ENCODE assay signal across 12 cellular contexts in genomic region chr10:113957013-113957412, GRCh38.
A peak's percentile ranks its signal among the peaks of the same experiment; 100 is the strongest.
DNase-seq lines count a peak whose midpoint lies in the region; ATAC-seq and TF ChIP-seq lines count a peak whose summit lies in the region.
"Had no signal": no experiment of that assay in that cellular context is flagged by ENCODE, and none has a peak within 500 bp of the region (broad histone marks: within the 10 kb centered on the region; RNA-seq: fewer than 3 reads in every experiment).

No MANE protein-coding gene starts in this region.

- CTCF ChIA-PET in PC-3 (lab: Charles Lee): no interaction called here

- no TSS peak for BruUV-seq in PC-3 (replicated peaks; lab: Mats Ljungman, UMichigan)

- TF ChIP-seq CTCF in PC-3 (conservative IDR thresholded peaks at IDR 0.05; ENCODE audit: low read depth, low read length) (no peak), esophagus muscularis mucosa (IDR thresholded peaks at IDR 0.05) (no peak)

- no peak overlapping the region for H3K4me2 ChIP-seq in PC-3 (ENCODE audit: low read length)

- H3K4me3 ChIP-seq in PC-3 (ENCODE audit: low read length) (no peak overlapping the region), esophagus muscularis mucosa (no peak overlapping the region)
- no peak overlapping the region for H3K4me3 ChIP-seq in effector memory CD4-positive, alpha-beta T cell (ENCODE audit: insufficient read depth, low read depth, low read length, poor library complexity, severe bottlenecking)
- H3K4me3 ChIP-seq: heart left ventricle had no signal

- no peak overlapping the region for H2AFZ ChIP-seq in PC-3 (ENCODE audit: low read length)

- no peaks in the 10 kb centered on the region for H3K9me3 ChIP-seq in PC-3 (ENCODE audit: low read length)
- H3K9me3 ChIP-seq in esophagus muscularis mucosa: peaks cover 0 to 8% (median 0%) of the 10 kb centered on the region in 4 donors
- no peaks in the 10 kb centered on the region for H3K9me3 ChIP-seq in effector memory CD4-positive, alpha-beta T cell (ENCODE audit: control insufficient read depth, low read length)

- ATAC-seq in PC-3: no peak
- no peak for ATAC-seq in GM19328 (IDR thresholded peaks at IDR 0.05; ENCODE audit: unreplicated experiment)
- ATAC-seq: activated CD4-positive, CD25-positive, alpha-beta regulatory T cell treated with anti-CD3 and anti-CD28 coated beads, Interleukin-2, amount 50 U/mL, for 24 hours; heart left ventricle had no signal

- H3K36me3 ChIP-seq in PC-3 (ENCODE audit: low read depth, low read length): no peaks in the 10 kb centered on the region
- no peaks in the 10 kb centered on the region for H3K36me3 ChIP-seq in esophagus muscularis mucosa
- H3K36me3 ChIP-seq in effector memory CD4-positive, alpha-beta T cell (ENCODE audit: control insufficient read depth, insufficient read depth, low read length): no peaks in the 10 kb centered on the region
- H3K36me3 ChIP-seq: heart left ventricle had no signal

- no peaks in the 10 kb centered on the region for H3F3A ChIP-seq in PC-3 (ENCODE audit: low read length, unreplicated experiment)

- POLR2A ChIA-PET in PC-3 (lab: Charles Lee; ENCODE audit: unreplicated experiment): no interaction called here

- no peaks in the 10 kb centered on the region for H3K79me2 ChIP-seq in PC-3 (ENCODE audit: low read length)

- H3K27ac ChIP-seq in PC-3 (ENCODE audit: low read length) (no peak overlapping the region), esophagus muscularis mucosa (replicated peaks in 1 of 4) (peak overlapping the region; percentile 77 to 81 (median 80))
- no peak overlapping the region for H3K27ac ChIP-seq in effector memory CD4-positive, alpha-beta T cell (ENCODE audit: insufficient read depth, low read length, poor library complexity, severe bottlenecking)

- no peaks in the 10 kb centered on the region for H4K20me1 ChIP-seq in PC-3 (ENCODE audit: low read length)

- WGBS in esophagus muscularis mucosa: 35% methylated on average over 5 of the region's 5 CpGs

- H3K27me3 ChIP-seq in PC-3 (ENCODE audit: low read length): no peaks in the 10 kb centered on the region
- no peaks in the 10 kb centered on the region for H3K27me3 ChIP-seq in esophagus muscularis mucosa
- no peaks in the 10 kb centered on the region for H3K27me3 ChIP-seq in effector memory CD4-positive, alpha-beta T cell (replicated peaks; ENCODE audit: control insufficient read depth, insufficient read depth, low read length, poor library complexity, severe bottlenecking)
- H3K27me3 ChIP-seq: heart left ventricle had no signal

- peak; percentile 38 for DNase-seq in AG08396 (ENCODE audit: low spot score)
- DNase-seq in PC-3: peak; percentile 62
- no peak for DNase-seq in esophagus muscularis mucosa (ENCODE audit: extremely low spot score)
- peak; percentile 68 for DNase-seq in myocyte (ENCODE audit: low read depth)
- DNase-seq in SIG-M5 (lab: John Stamatoyannopoulos, UW): no peak
- DNase-seq in UCSD-AML1 (lab: John Stamatoyannopoulos, UW; ENCODE audit: unreplicated experiment): no peak
- no peak for DNase-seq in effector memory CD4-positive, alpha-beta T cell
- DNase-seq: COR-L47, heart left ventricle, NCI-H187 treated with DMSO at 0.1 percent for 48 hours had no signal

- peaks cover 37% of the 10 kb centered on the region for H3K4me1 ChIP-seq in PC-3 (ENCODE audit: insufficient read depth, low read length)
- peaks cover 12 to 66% (median 54%) of the 10 kb centered on the region in 4 donors for H3K4me1 ChIP-seq in esophagus muscularis mucosa
- peaks cover 22% of the 10 kb centered on the region for H3K4me1 ChIP-seq in effector memory CD4-positive, alpha-beta T cell (ENCODE audit: control insufficient read depth, insufficient read depth, low read length, poor library complexity, severe bottlenecking)

- no peaks in the 10 kb centered on the region for H3K9me2 ChIP-seq in PC-3 (replicated peaks; ENCODE audit: low read length)

- TF ChIP-seq POLR2A in esophagus muscularis mucosa (IDR thresholded peaks at IDR 0.05; ENCODE audit: low read depth): no peak

- no peak for TF ChIP-seq EP300 in esophagus muscularis mucosa (IDR thresholded peaks at IDR 0.05)

- intact Hi-C loops in PC-3 (cut with micrococcal nuclease) (no loop called here), esophagus muscularis mucosa (cut with DNase I) (loop anchor here (5.0 kb wide), 1 partner anchor 85 kb away; the partner anchor contains the start of gene ADRB1)

- H3K9ac ChIP-seq in PC-3 (ENCODE audit: low read length): no peak overlapping the region

Comparison
In these comparisons a context has a peak if more than half of its experiments do, and no peak if none do; other contexts are left out.
1. DNase-seq: peak in AG08396 (single experiment), PC-3 (single experiment) and myocyte (single experiment); none in esophagus muscularis mucosa (single experiment), SIG-M5 (single experiment), UCSD-AML1 (single experiment) and effector memory CD4-positive, alpha-beta T cell (0 of 3).
2. H3K27ac ChIP-seq: peak in esophagus muscularis mucosa (4 of 4); none in PC-3 (single experiment) and effector memory CD4-positive, alpha-beta T cell (single experiment).